8 cellular contexts compared by ENCODE assay signal in the genomic region with DNA sequence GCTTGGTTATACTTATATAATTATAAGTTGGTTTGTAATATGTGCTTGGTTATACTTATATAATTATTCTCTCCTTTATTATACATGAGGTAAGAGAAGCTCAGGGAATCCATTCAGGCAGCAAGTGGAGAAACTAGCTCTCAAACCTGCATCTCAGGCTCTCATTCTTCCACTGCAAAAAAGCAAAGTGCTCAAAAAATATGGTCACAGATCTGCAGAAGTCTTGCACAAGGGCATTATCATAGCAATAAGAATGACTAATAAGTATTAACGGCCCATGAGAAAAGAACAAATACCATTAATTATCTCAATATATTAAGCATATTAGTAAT. TPM values are rescaled to one million over a fixed set of nuclear protein-coding genes. Genes with fewer than 3 reads are reported as not detected.
DNase-seq lines count a peak whose midpoint lies in the region; ATAC-seq and TF ChIP-seq lines count a peak whose summit lies in the region.

No MANE protein-coding gene starts in this region.

- no peak for DNase-seq in activated CD4-positive, alpha-beta T cell treated with anti-CD3 and anti-CD28 coated beads, Interleukin-2, amount 10 ng/mL, durations not matched to agents 7 days and 5 days
- DNase-seq in activated CD4-positive, alpha-beta T cell treated with anti-CD3 and anti-CD28 coated beads for 1 hour, result no peak
- DNase-seq in SJCRH30 (no peak), fibroblast of pulmonary artery (ENCODE audit: low read depth) (no peak), occipital lobe (lab: John Stamatoyannopoulos, UW) (no peak)
- DNase-seq in activated effector memory CD4-positive, alpha-beta T cell treated with anti-CD3 and anti-CD28 coated beads, Interleukin-2, amount 50 U/mL, for 16 hours, result no peak

- H3K36me3 Mint-ChIP-seq in activated CD4-positive, alpha-beta T cell treated with anti-CD3 and anti-CD28 coated beads, Interleukin-2, amount 10 ng/mL, durations not matched to agents 7 days and 5 days (ENCODE audit: low read depth), result peaks cover 16% of the 10 kb centered on the region

- TF ChIP-seq CTCF in fibroblast of pulmonary artery (IDR thresholded peaks at IDR 0.05; ENCODE audit: low read length, missing control alignments), result no peak

- H3K4me1 Mint-ChIP-seq in activated CD4-positive, alpha-beta T cell treated with anti-CD3 and anti-CD28 coated beads, Interleukin-2, amount 10 ng/mL, durations not matched to agents 7 days and 5 days, result peaks cover 40% of the 10 kb centered on the region

- H3K27ac Mint-ChIP-seq in activated CD4-positive, alpha-beta T cell treated with anti-CD3 and anti-CD28 coated beads, Interleukin-2, amount 10 ng/mL, durations not matched to agents 7 days and 5 days, result no peak overlapping the region

- no peaks in the 10 kb centered on the region for H3K36me3 ChIP-seq in SJCRH30
- no peaks in the 10 kb centered on the region for H3K36me3 ChIP-seq in stomach smooth muscle (ENCODE audit: control insufficient read depth in 2 of 2, insufficient read depth in 2 of 2, low read length in 2 of 2)

- POLR2A ChIA-PET in activated CD4-positive, alpha-beta T cell treated with anti-CD3 and anti-CD28 coated beads, Interleukin-2, amount 10 ng/mL, durations not matched to agents 7 days and 5 days (lab: Charles Lee), result interaction anchor here (0.5 to 1.5 kb wide), 6 partner anchors 8 to 853 kb away, joined by 3 to 4 read pairs (median 4); partner anchors contain the start of gene OAS2

- H3K27me3 Mint-ChIP-seq in activated CD4-positive, alpha-beta T cell treated with anti-CD3 and anti-CD28 coated beads, Interleukin-2, amount 10 ng/mL, durations not matched to agents 7 days and 5 days, result peaks cover 5% of the 10 kb centered on the region

- CTCF ChIA-PET in activated CD4-positive, alpha-beta T cell treated with anti-CD3 and anti-CD28 coated beads, Interleukin-2, amount 10 ng/mL, durations not matched to agents 7 days and 5 days (lab: Charles Lee), result interaction anchor here (1.0 to 3.6 kb wide), 4 partner anchors 11 to 114 kb away, joined by 3 to 13 read pairs (median 7); partner anchors contain the start of gene NAA25

- H3K9me3 ChIP-seq in SJCRH30 (replicated peaks), result no peaks in the 10 kb centered on the region
- no peaks in the 10 kb centered on the region for H3K9me3 ChIP-seq in stomach smooth muscle (ENCODE audit: control insufficient read depth in 2 of 2, low read length in 2 of 2)

- peak overlapping the region; percentile 79 for H3K4me3 ChIP-seq in SJCRH30
- H3K4me3 ChIP-seq in fibroblast of pulmonary artery (replicated peaks; ENCODE audit: low read depth, low read length), result peak overlapping the region; percentile 90
- H3K4me3 ChIP-seq in stomach smooth muscle (ENCODE audit: low read length in 2 of 2), result peak overlapping the region; percentile 40 to 92

- H3K4me3 Mint-ChIP-seq in activated CD4-positive, alpha-beta T cell treated with anti-CD3 and anti-CD28 coated beads, Interleukin-2, amount 10 ng/mL, durations not matched to agents 7 days and 5 days, result peak overlapping the region; percentile 92

- no peak for ATAC-seq in GM21717 (IDR thresholded peaks at IDR 0.05; ENCODE audit: unreplicated experiment)

- no peaks in the 10 kb centered on the region for H3K9me3 Mint-ChIP-seq in activated CD4-positive, alpha-beta T cell treated with anti-CD3 and anti-CD28 coated beads, Interleukin-2, amount 10 ng/mL, durations not matched to agents 7 days and 5 days

- H3K27ac ChIP-seq in SJCRH30 (no peak overlapping the region), stomach smooth muscle (ENCODE audit: low read length) (peak overlapping the region; percentile 90)

- no peaks in the 10 kb centered on the region; the same call in 1 of the 2 replicates for H3K27me3 ChIP-seq in SJCRH30
- H3K27me3 ChIP-seq in stomach smooth muscle (ENCODE audit: control insufficient read depth in 1 of 2, insufficient read depth in 2 of 2, low read length in 2 of 2), result no peaks in the 10 kb centered on the region

- no peak overlapping the region for H3K9ac ChIP-seq in stomach smooth muscle (ENCODE audit: low read length in 2 of 2)

- H3K4me1 ChIP-seq in SJCRH30, result peaks cover 16% of the 10 kb centered on the region
- H3K4me1 ChIP-seq in stomach smooth muscle (ENCODE audit: control insufficient read depth, insufficient read depth, low read length), result peaks cover 43% of the 10 kb centered on the region

RNA-seq across cellular contexts. Expression of gene TRAFD1, which starts 0.5 kb away (rescaled TPM):
- total RNA-seq in activated CD4-positive, alpha-beta T cell treated with anti-CD3 and anti-CD28 coated beads, Interleukin-2, amount 10 ng/mL, durations not matched to agents 7 days and 5 days, result 10 to 100 TPM; 68.9 to 70.4 TPM
- total RNA-seq in SJCRH30 (2014; rRNA removed; shearing (Covaris generic)), result 23.0 and 23.5 TPM in 2 replicates
- total RNA-seq in occipital lobe, result 46.5 TPM

RNA-seq across cellular contexts. Expression of gene NAA25, which starts 16.3 kb away (rescaled TPM):
- total RNA-seq in activated CD4-positive, alpha-beta T cell treated with anti-CD3 and anti-CD28 coated beads, Interleukin-2, amount 10 ng/mL, durations not matched to agents 7 days and 5 days, result 10 to 100 TPM; 29.9 to 31.0 TPM
- 25.7 and 31.1 TPM in 2 replicates for total RNA-seq in SJCRH30 (2014; rRNA removed; shearing (Covaris generic))
- total RNA-seq in occipital lobe, result 37.6 TPM
